Comparison of ENCODE assay signal across 12 cellular contexts in the genomic region with DNA sequence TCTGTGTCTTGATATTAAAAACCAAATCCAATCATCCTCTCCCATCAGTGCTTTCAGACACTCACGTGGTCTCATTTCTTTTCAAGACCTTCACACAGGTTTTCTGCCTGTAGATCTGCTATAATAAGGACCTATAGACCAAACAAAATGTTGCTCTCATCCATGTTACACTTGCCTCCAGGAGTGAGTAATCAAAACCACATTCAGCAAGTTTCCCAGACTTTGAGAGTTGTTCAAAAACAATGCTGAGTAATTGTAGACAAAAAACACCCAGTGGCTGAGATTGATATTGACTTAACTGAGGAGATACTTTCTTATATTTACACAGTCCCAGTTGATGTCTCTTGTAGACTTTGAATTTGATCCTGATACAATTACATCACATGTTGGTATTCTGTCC.
"Had no signal": no experiment of that assay in that cellular context is flagged by ENCODE, and none has a peak within 500 bp of the region (broad histone marks: within the 10 kb centered on the region; RNA-seq: fewer than 3 reads in every experiment).

No MANE protein-coding gene starts in this region.

- FAIRE-seq: endometrium had no signal

- H3K4me3 ChIP-seq: esophagus muscularis mucosa, upper lobe of right lung had no signal

- DNase-seq: activated CD4-positive, alpha-beta T cell treated with anti-CD3 and anti-CD28 coated beads, Interleukin-2, amount 50 U/mL, for 4 hours; activated T-cell treated with anti-CD3 and anti-CD28 coated beads, Interleukin-2, amount 50 U/mL, for 1 hour; caudate nucleus; glutamatergic neuron; left ventricle myocardium superior; mesendoderm; nephron progenitor cell; stimulated activated CD4-positive, alpha-beta T cell treated with anti-CD3 and anti-CD28 coated beads, Interleukin-4, amount 100 ng/mL, for 24 hours; T-helper 2 cell; upper lobe of right lung had no signal
